13 cellular contexts compared by ENCODE assay signal in genomic region chr19:18183529-18183928, GRCh38. TPM values are rescaled to one million over a fixed set of nuclear protein-coding genes. Genes with fewer than 3 reads are reported as not detected.
DNase-seq lines count a peak whose midpoint lies in the region; ATAC-seq and TF ChIP-seq lines count a peak whose summit lies in the region.
"Had no signal": no experiment of that assay in that cellular context is flagged by ENCODE, and none has a peak within 500 bp of the region (broad histone marks: within the 10 kb centered on the region; RNA-seq: fewer than 3 reads in every experiment).

No MANE protein-coding gene starts in this region.

- H3K27ac ChIP-seq in HEK293 (ENCODE audit: extremely low read depth, low read depth, low read length) (no peak overlapping the region), OCI-LY7 (ENCODE audit: low read depth, low read length, poor library complexity, severe bottlenecking) (no peak overlapping the region), transverse colon (peak overlapping the region; percentile 20 to 75 (median 62))

- H3K27me3 ChIP-seq in transverse colon, result no peaks in the 10 kb centered on the region

- H3K4me2 ChIP-seq in OCI-LY7 (ENCODE audit: low read length), result no peak overlapping the region

- H3K36me3 ChIP-seq in HEK293 (ENCODE audit: control insufficient read depth in 2 of 2, insufficient read depth in 1 of 2, low read length in 2 of 2) (no peaks in the 10 kb centered on the region), OCI-LY7 (ENCODE audit: insufficient read depth, low read length) (peaks cover 14% of the 10 kb centered on the region), transverse colon (no peaks in the 10 kb centered on the region)

- no peaks in the 10 kb centered on the region for H4K20me1 ChIP-seq in OCI-LY7 (ENCODE audit: insufficient read depth, low read length)

- no peak overlapping the region for H2AFZ ChIP-seq in OCI-LY7 (ENCODE audit: low read length)

- POLR2A ChIA-PET in HEK293 (lab: Yijun Ruan, JAX), result interaction anchor here (0.7 to 2.3 kb wide), 2 partner anchors 9 to 232 kb away, joined by 3 to 8 read pairs; partner anchors contain the start of gene MPV17L2
- POLR2A ChIA-PET in OCI-LY7 (lab: Charles Lee), result interaction anchor here (0.6 kb wide), 1 partner anchor 138 kb away, joined by 3 read pairs; no protein-coding TSS in a partner anchor

- no peak for DNase-seq in OCI-LY7 (ENCODE audit: low spot score)
- DNase-seq in left colon, result peak in 1 of 2 donors; percentile 59
- DNase-seq in transverse colon, result peak; percentile 48
- DNase-seq in NCI-H1436 treated with DMSO at 0.1 percent for 48 hours (lab: John Stamatoyannopoulos, UW), result no peak
- no peak for DNase-seq in RKO (ENCODE audit: low spot score)
- DNase-seq: Caco-2; CD8-positive, alpha-beta memory T cell; DND-41; GDM1; HCEC 1CT had no signal

- TF ChIP-seq POLR2A in transverse colon (IDR thresholded peaks at IDR 0.05), result no peak

- H3K4me3 ChIP-seq in HEK293 (ENCODE audit: low read depth, low read length), result no peak overlapping the region
- no peak overlapping the region for H3K4me3 ChIP-seq in OCI-LY7 (ENCODE audit: low read depth, low read length, poor library complexity, severe bottlenecking)
- H3K4me3 ChIP-seq in transverse colon, result no peak overlapping the region

- intact Hi-C loops in OCI-LY7 (cut with micrococcal nuclease; ENCODE audit: unreplicated experiment) (no loop called here), left colon (cut with DNase I, micrococcal nuclease) (no loop called here), transverse colon (cut with DNase I; ENCODE audit: low total_unique reads) (no loop called here)

- no peaks in the 10 kb centered on the region for H3K79me2 ChIP-seq in OCI-LY7 (ENCODE audit: insufficient read depth, low read depth, low read length)

- H3K4me1 ChIP-seq in HEK293 (ENCODE audit: control insufficient read depth, insufficient read depth, low read length) (no peaks in the 10 kb centered on the region), OCI-LY7 (ENCODE audit: insufficient read depth, low read length, poor library complexity, severe bottlenecking) (peaks cover 25% of the 10 kb centered on the region), transverse colon (peaks cover 0 to 15% (median 9%) of the 10 kb centered on the region in 4 donors)
- H3K4me1 ChIP-seq: Caco-2 had no signal

- TSS peak; percentile 54 for BruUV-seq in OCI-LY7 (replicated peaks; lab: Mats Ljungman, UMichigan)

- H3K9me3 ChIP-seq in HEK293 (ENCODE audit: control insufficient read depth, insufficient read depth, low read depth, low read length) (no peaks in the 10 kb centered on the region), OCI-LY7 (ENCODE audit: low read length) (no peaks in the 10 kb centered on the region), transverse colon (no peaks in the 10 kb centered on the region)
- H3K9me3 ChIP-seq: Caco-2 had no signal

- CTCF ChIA-PET in HEK293 (lab: Yijun Ruan, JAX), result interaction anchor here (0.6 to 1.4 kb wide), 6 partner anchors 22 to 324 kb away, joined by 3 to 6 read pairs (median 3); no protein-coding TSS in a partner anchor
- CTCF ChIA-PET in OCI-LY7 (lab: Charles Lee; ENCODE audit: unreplicated experiment), result interaction anchor here (1.0 kb wide), 1 partner anchor 13 kb away, joined by 3 read pairs; no protein-coding TSS in a partner anchor

- no peak for TF ChIP-seq EP300 in transverse colon (IDR thresholded peaks at IDR 0.05; ENCODE audit: low read depth)

- no peaks in the 10 kb centered on the region for H3K9me2 ChIP-seq in OCI-LY7 (ENCODE audit: insufficient read depth, low read length)

- TF ChIP-seq CTCF in HEK293 (tag by site-specific recombination; IDR thresholded peaks at IDR 0.05), result no peak
- no peak for TF ChIP-seq CTCF in OCI-LY7 (conservative IDR thresholded peaks at IDR 0.05; ENCODE audit: low read length)
- TF ChIP-seq CTCF in transverse colon (IDR thresholded peaks at IDR 0.05), result no peak

- peak; percentile 93 for ATAC-seq in left colon
- no peak for ATAC-seq in GM18517 (IDR thresholded peaks at IDR 0.05; ENCODE audit: unreplicated experiment)

- in situ Hi-C loops in transverse colon (cut with MboI; ENCODE audit: low pct_ligation_motif_present in 1 of 4, low pct_unique_long_range_greater_than_20kb in 1 of 4, low sequenced_read_pairs in 3 of 4), result no loop called here

TF ChIP-seq in HEK293, 187 proteins besides CTCF, POLR2A, EP300 and RAD21 (continues in another document):
- TF ChIP-seq, protein P1, sequence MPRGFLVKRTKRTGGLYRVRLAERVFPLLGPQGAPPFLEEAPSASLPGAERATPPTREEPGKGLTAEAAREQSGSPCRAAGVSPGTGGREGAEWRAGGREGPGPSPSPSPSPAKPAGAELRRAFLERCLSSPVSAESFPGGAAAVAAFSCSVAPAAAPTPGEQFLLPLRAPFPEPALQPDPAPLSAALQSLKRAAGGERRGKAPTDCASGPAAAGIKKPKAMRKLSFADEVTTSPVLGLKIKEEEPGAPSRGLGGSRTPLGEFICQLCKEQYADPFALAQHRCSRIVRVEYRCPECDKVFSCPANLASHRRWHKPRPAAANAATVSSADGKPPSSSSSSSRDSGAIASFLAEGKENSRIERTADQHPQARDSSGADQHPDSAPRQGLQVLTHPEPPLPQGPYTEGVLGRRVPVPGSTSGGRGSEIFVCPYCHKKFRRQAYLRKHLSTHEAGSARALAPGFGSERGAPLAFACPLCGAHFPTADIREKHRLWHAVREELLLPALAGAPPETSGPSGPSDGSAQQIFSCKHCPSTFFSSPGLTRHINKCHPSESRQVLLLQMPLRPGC (tag by site-specific recombination; IDR thresholded peaks at IDR 0.05), result no peak
- TF ChIP-seq FEZF1 (tag by site-specific recombination; IDR thresholded peaks at IDR 0.05) (peak; percentile 28; the same call in 1 of the 2 replicates), ZFP69B (tag by site-specific recombination; IDR thresholded peaks at IDR 0.05) (no peak), ZNF132 (tag by site-specific recombination; IDR thresholded peaks at IDR 0.05; ENCODE audit: borderline replicate concordance) (no peak), EGR2 (tag by site-specific recombination; IDR thresholded peaks at IDR 0.05; ENCODE audit: low read depth) (no peak), ZNF239 (tag by site-specific recombination; IDR thresholded peaks at IDR 0.05) (no peak), REPIN1 (tag by site-specific recombination; IDR thresholded peaks at IDR 0.05; ENCODE audit: low read depth) (no peak), OSR2 (tag by site-specific recombination; IDR thresholded peaks at IDR 0.05) (peak; percentile 51; the same call in 1 of the 2 replicates), ZNF214 (tag by site-specific recombination; IDR thresholded peaks at IDR 0.05; ENCODE audit: borderline replicate concordance) (no peak), ZNF350 (tag by site-specific recombination; IDR thresholded peaks at IDR 0.05) (no peak), SALL2 (tag by site-specific recombination; IDR thresholded peaks at IDR 0.05; ENCODE audit: borderline replicate concordance) (no peak), GLIS1 (tag by site-specific recombination; IDR thresholded peaks at IDR 0.05) (peak; percentile 42), WT1 (tag by site-specific recombination; IDR thresholded peaks at IDR 0.05) (peak; percentile 48; the same call in 1 of the 2 replicates), GFI1B (tag by site-specific recombination; IDR thresholded peaks at IDR 0.05) (no peak), ZNF311 (tag by site-specific recombination; IDR thresholded peaks at IDR 0.05; ENCODE audit: borderline replicate concordance) (no peak)
- TF ChIP-seq, protein P2, sequence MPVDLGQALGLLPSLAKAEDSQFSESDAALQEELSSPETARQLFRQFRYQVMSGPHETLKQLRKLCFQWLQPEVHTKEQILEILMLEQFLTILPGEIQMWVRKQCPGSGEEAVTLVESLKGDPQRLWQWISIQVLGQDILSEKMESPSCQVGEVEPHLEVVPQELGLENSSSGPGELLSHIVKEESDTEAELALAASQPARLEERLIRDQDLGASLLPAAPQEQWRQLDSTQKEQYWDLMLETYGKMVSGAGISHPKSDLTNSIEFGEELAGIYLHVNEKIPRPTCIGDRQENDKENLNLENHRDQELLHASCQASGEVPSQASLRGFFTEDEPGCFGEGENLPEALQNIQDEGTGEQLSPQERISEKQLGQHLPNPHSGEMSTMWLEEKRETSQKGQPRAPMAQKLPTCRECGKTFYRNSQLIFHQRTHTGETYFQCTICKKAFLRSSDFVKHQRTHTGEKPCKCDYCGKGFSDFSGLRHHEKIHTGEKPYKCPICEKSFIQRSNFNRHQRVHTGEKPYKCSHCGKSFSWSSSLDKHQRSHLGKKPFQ (tag by site-specific recombination; IDR thresholded peaks at IDR 0.05), result 0 out of 2 replicates have a peak, but pooled peaks have one; percentile 37
- TF ChIP-seq, protein P3, sequence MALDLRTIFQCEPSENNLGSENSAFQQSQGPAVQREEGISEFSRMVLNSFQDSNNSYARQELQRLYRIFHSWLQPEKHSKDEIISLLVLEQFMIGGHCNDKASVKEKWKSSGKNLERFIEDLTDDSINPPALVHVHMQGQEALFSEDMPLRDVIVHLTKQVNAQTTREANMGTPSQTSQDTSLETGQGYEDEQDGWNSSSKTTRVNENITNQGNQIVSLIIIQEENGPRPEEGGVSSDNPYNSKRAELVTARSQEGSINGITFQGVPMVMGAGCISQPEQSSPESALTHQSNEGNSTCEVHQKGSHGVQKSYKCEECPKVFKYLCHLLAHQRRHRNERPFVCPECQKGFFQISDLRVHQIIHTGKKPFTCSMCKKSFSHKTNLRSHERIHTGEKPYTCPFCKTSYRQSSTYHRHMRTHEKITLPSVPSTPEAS (tag by site-specific recombination; IDR thresholded peaks at IDR 0.05), result no peak

RNA-seq across cellular contexts. Expression of gene MPV17L2, which starts 9.5 kb away (rescaled TPM):
- total RNA-seq in OCI-LY7 (2014; rRNA removed; shearing (Covaris generic)), result 21.9 and 23.7 TPM in 2 replicates
- 18.1 and 22.6 TPM in 2 replicates for total RNA-seq in OCI-LY7 (2022)
- 10 to 100 TPM in 1 of 2 donors, 1 to 10 TPM in 1; 9.9 to 15.4 TPM for total RNA-seq in left colon
- 10 to 100 TPM in 3 of 4 donors, 1 to 10 TPM in 1; 1.6 to 22.3 (median 12.6) TPM for total RNA-seq in transverse colon

RNA-seq across cellular contexts. Expression of gene IFI30, which starts 9.9 kb away (rescaled TPM):
- 141 and 195 TPM in 2 replicates for total RNA-seq in OCI-LY7 (2014; rRNA removed; shearing (Covaris generic))
- total RNA-seq in OCI-LY7 (2022) (117 and 170 TPM in 2 replicates), left colon (10 to 100 TPM; 47.5 to 79.3 TPM), transverse colon (10 to 100 TPM in 3 of 4 donors, 1 to 10 TPM in 1; 10.0 to 50.8 (median 32.8) TPM)
- total RNA-seq: A673 had no signal

RNA-seq across cellular contexts. Expression of gene RAB3A, which starts 20.3 kb away (rescaled TPM):
- 2.9 and 4.9 TPM in 2 replicates for total RNA-seq in OCI-LY7 (2014; rRNA removed; shearing (Covaris generic))
- total RNA-seq in OCI-LY7 (2022) (6.9 and 8.6 TPM in 2 replicates), left colon (1 to 10 TPM; 6.3 to 6.9 TPM), transverse colon (1 to 10 TPM in 3 of 4 donors, not detected in 1; 2.2 to 8.6 (median 3.8) TPM)

RNA-seq across cellular contexts. Expression of gene PIK3R2, which starts 30.6 kb away (rescaled TPM):
- total RNA-seq in OCI-LY7 (2014; rRNA removed; shearing (Covaris generic)), result 1.6 and 3.2 TPM in 2 replicates
- total RNA-seq in OCI-LY7 (2022), result 20.5 and 30.0 TPM in 2 replicates
- total RNA-seq in left colon, result 10 to 100 TPM; 37.4 to 41.1 TPM
- 100 to 1,000 TPM in 1 of 4 donors, 10 to 100 TPM in 3; 30.5 to 135 (median 31.2) TPM for total RNA-seq in transverse colon

RNA-seq across cellular contexts. Expression of gene PDE4C, which starts 42.7 kb away (rescaled TPM):
- not detected in 2 replicates for total RNA-seq in OCI-LY7 (2014; rRNA removed; shearing (Covaris generic))
- total RNA-seq in OCI-LY7 (2022) (0.77 and 1.4 TPM in 2 replicates), left colon (1 to 10 TPM; 2.5 to 4.3 TPM), transverse colon (10 to 100 TPM in 2 of 4 donors, 1 to 10 TPM in 2; 3.0 to 18.3 (median 7.7) TPM)
- total RNA-seq: A673; CD8-positive, alpha-beta memory T cell had no signal

Comparison
In these comparisons a context has a peak if more than half of its experiments do, and no peak if none do; other contexts are left out.
1. H3K27ac ChIP-seq: peak in transverse colon (4 of 4); none in HEK293 (single experiment) and OCI-LY7 (single experiment).